In the genomic region with DNA sequence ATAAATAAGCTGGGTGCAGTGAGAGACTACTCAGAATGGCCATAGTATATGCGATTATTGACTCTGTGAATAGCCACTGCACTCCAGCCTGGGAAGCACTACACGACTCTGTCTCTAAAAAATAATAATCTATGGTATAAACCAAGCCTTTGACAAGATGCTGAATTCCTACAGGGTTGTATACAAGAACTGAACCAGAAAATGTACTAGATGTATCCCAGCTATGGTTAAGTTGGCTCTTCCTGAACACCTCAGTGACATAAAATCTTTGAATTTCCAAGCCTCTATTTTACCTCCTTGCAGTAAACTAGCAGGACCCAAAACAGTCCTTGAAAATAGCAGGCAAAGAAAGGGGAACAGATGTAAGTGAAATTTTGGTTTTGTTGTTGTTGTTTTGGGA, we compare ENCODE assay signal across 20 cellular contexts. TPM values are rescaled to one million over a fixed set of nuclear protein-coding genes. Genes with fewer than 3 reads are reported as not detected.
DNase-seq lines count a peak whose midpoint lies in the region; ATAC-seq and TF ChIP-seq lines count a peak whose summit lies in the region.
"Had no signal": no experiment of that assay in that cellular context is flagged by ENCODE, and none has a peak within 500 bp of the region (broad histone marks: within the 10 kb centered on the region; RNA-seq: fewer than 3 reads in every experiment).

No MANE protein-coding gene starts in this region.

- ATAC-seq in activated CD4-positive, alpha-beta T cell treated with anti-CD3 and anti-CD28 coated beads for 36 hours, result no peak
- no peak for ATAC-seq in CD8-positive, alpha-beta T cell
- no peak for ATAC-seq in naive thymus-derived CD8-positive, alpha-beta T cell
- ATAC-seq in GM18519 (IDR thresholded peaks at IDR 0.05; ENCODE audit: low FRiP score, unreplicated experiment) (no peak), upper lobe of right lung (no peak), GM19397 (IDR thresholded peaks at IDR 0.05; ENCODE audit: unreplicated experiment) (no peak)

- intact Hi-C loops in activated CD4-positive, alpha-beta T cell treated with anti-CD3 and anti-CD28 coated beads for 36 hours (cut with DNase I, micrococcal nuclease), result no loop called here
- intact Hi-C loops in CD8-positive, alpha-beta T cell (cut with DNase I, micrococcal nuclease), result no loop called here
- intact Hi-C loops in upper lobe of right lung (cut with DNase I), result no loop called here

- H3K4me3 Mint-ChIP-seq in activated CD4-positive, alpha-beta T cell treated with anti-CD3 and anti-CD28 coated beads for 36 hours, result no peak overlapping the region
- H3K4me3 Mint-ChIP-seq in CD8-positive, alpha-beta T cell, result no peak overlapping the region
- H3K4me3 Mint-ChIP-seq in activated naive CD8-positive, alpha-beta T cell, result no peak overlapping the region
- no peak overlapping the region for H3K4me3 Mint-ChIP-seq in naive thymus-derived CD8-positive, alpha-beta T cell
- H3K4me3 Mint-ChIP-seq: activated T-cell treated with anti-CD3 and anti-CD28 coated beads, Interleukin-2, amount 50 U/mL, for 4 hours; brain; neural crest cell had no signal

- no peak overlapping the region for H3K27ac ChIP-seq in CD8-positive, alpha-beta T cell (ENCODE audit: low read depth, low read length)
- no peak overlapping the region for H3K27ac ChIP-seq in upper lobe of right lung
- H3K27ac ChIP-seq: coronary artery, GM23248 had no signal

- peak overlapping the region; percentile 61 for H3K27ac Mint-ChIP-seq in activated CD4-positive, alpha-beta T cell treated with anti-CD3 and anti-CD28 coated beads for 36 hours
- H3K27ac Mint-ChIP-seq in CD8-positive, alpha-beta T cell, result peak overlapping the region; percentile 76
- H3K27ac Mint-ChIP-seq in activated naive CD8-positive, alpha-beta T cell, result peak overlapping the region; percentile 54
- peak overlapping the region in 9 of 10 donors; percentile 16 to 72 (median 64) for H3K27ac Mint-ChIP-seq in naive thymus-derived CD8-positive, alpha-beta T cell

- CTCF ChIA-PET in activated CD4-positive, alpha-beta T cell treated with anti-CD3 and anti-CD28 coated beads for 36 hours (lab: Charles Lee), result interaction anchor here (0.6 to 1.4 kb wide), 5 partner anchors 10 to 60 kb away, joined by 3 to 7 read pairs (median 5); no protein-coding TSS in a partner anchor
- CTCF ChIA-PET in CD8-positive, alpha-beta T cell (lab: Charles Lee), result interaction anchor here (1.2 to 1.4 kb wide), 2 partner anchors 18 to 71 kb away, joined by 4 read pairs; no protein-coding TSS in a partner anchor

- POLR2A ChIA-PET in activated CD4-positive, alpha-beta T cell treated with anti-CD3 and anti-CD28 coated beads for 36 hours (lab: Charles Lee), result interaction anchor here (0.9 kb wide), 1 partner anchor 52 kb away, joined by 3 read pairs; no protein-coding TSS in a partner anchor
- POLR2A ChIA-PET in CD8-positive, alpha-beta T cell (lab: Charles Lee), result interaction anchor here (0.6 kb wide), 1 partner anchor 88 kb away, joined by 3 read pairs; no protein-coding TSS in a partner anchor
- POLR2A ChIA-PET in naive thymus-derived CD8-positive, alpha-beta T cell (lab: Charles Lee), result interaction anchor here (1.2 to 3.3 kb wide), 3 partner anchors 17 to 33 kb away, joined by 4 to 11 read pairs (median 5); a partner anchor contains a TSS

- no peaks in the 10 kb centered on the region for H3K27me3 ChIP-seq in CD8-positive, alpha-beta T cell (ENCODE audit: insufficient read depth, low read length)
- no peaks in the 10 kb centered on the region for H3K27me3 ChIP-seq in upper lobe of right lung
- H3K27me3 ChIP-seq: stomach had no signal

- peaks cover 37% of the 10 kb centered on the region for H3K4me1 Mint-ChIP-seq in activated CD4-positive, alpha-beta T cell treated with anti-CD3 and anti-CD28 coated beads for 36 hours
- H3K4me1 Mint-ChIP-seq in CD8-positive, alpha-beta T cell (ENCODE audit: low read depth), result peaks cover 29% of the 10 kb centered on the region
- peaks cover 27% of the 10 kb centered on the region for H3K4me1 Mint-ChIP-seq in activated naive CD8-positive, alpha-beta T cell (ENCODE audit: low read depth)
- H3K4me1 Mint-ChIP-seq in naive thymus-derived CD8-positive, alpha-beta T cell, result peaks cover 15 to 57% (median 37%) of the 10 kb centered on the region in 4 donors
- H3K4me1 Mint-ChIP-seq: neural crest cell had no signal

- peaks cover 28% of the 10 kb centered on the region for H3K36me3 ChIP-seq in CD8-positive, alpha-beta T cell (ENCODE audit: insufficient read depth, low read length)
- peaks cover 47% of the 10 kb centered on the region for H3K36me3 ChIP-seq in upper lobe of right lung

- H3K4me3 ChIP-seq in CD8-positive, alpha-beta T cell (ENCODE audit: low read depth, low read length), result no peak overlapping the region
- no peak overlapping the region for H3K4me3 ChIP-seq in upper lobe of right lung
- H3K4me3 ChIP-seq: coronary artery, GM23248, stomach had no signal

- H3K9me3 ChIP-seq in CD8-positive, alpha-beta T cell (ENCODE audit: low read length), result no peaks in the 10 kb centered on the region
- no peaks in the 10 kb centered on the region for H3K9me3 ChIP-seq in upper lobe of right lung
- H3K9me3 ChIP-seq: stomach had no signal

- H3K9me3 Mint-ChIP-seq in activated CD4-positive, alpha-beta T cell treated with anti-CD3 and anti-CD28 coated beads for 36 hours (ENCODE audit: low read depth), result peaks cover 2% of the 10 kb centered on the region
- H3K9me3 Mint-ChIP-seq in CD8-positive, alpha-beta T cell, result no peaks in the 10 kb centered on the region
- no peaks in the 10 kb centered on the region for H3K9me3 Mint-ChIP-seq in activated naive CD8-positive, alpha-beta T cell (ENCODE audit: low read depth)
- no peaks in the 10 kb centered on the region for H3K9me3 Mint-ChIP-seq in naive thymus-derived CD8-positive, alpha-beta T cell
- H3K9me3 Mint-ChIP-seq: activated T-cell treated with anti-CD3 and anti-CD28 coated beads, Interleukin-2, amount 50 U/mL, for 4 hours had no signal

- TF ChIP-seq CTCF in CD8-positive, alpha-beta T cell (IDR thresholded peaks at IDR 0.05), result no peak
- TF ChIP-seq CTCF in upper lobe of right lung (IDR thresholded peaks at IDR 0.05), result no peak

- H3K4me1 ChIP-seq in CD8-positive, alpha-beta T cell (ENCODE audit: insufficient read depth, low read length), result no peaks in the 10 kb centered on the region
- no peaks in the 10 kb centered on the region for H3K4me1 ChIP-seq in upper lobe of right lung

- no peaks in the 10 kb centered on the region for H3K27me3 Mint-ChIP-seq in activated CD4-positive, alpha-beta T cell treated with anti-CD3 and anti-CD28 coated beads for 36 hours
- H3K27me3 Mint-ChIP-seq in CD8-positive, alpha-beta T cell (ENCODE audit: low read depth), result no peaks in the 10 kb centered on the region
- no peaks in the 10 kb centered on the region for H3K27me3 Mint-ChIP-seq in activated naive CD8-positive, alpha-beta T cell
- H3K27me3 Mint-ChIP-seq in naive thymus-derived CD8-positive, alpha-beta T cell, result no peaks in the 10 kb centered on the region

- H3K36me3 Mint-ChIP-seq in activated CD4-positive, alpha-beta T cell treated with anti-CD3 and anti-CD28 coated beads for 36 hours (ENCODE audit: low read depth), result peaks cover 50% of the 10 kb centered on the region
- H3K36me3 Mint-ChIP-seq in CD8-positive, alpha-beta T cell, result peaks cover 56% of the 10 kb centered on the region
- peaks cover 5% of the 10 kb centered on the region for H3K36me3 Mint-ChIP-seq in activated naive CD8-positive, alpha-beta T cell
- H3K36me3 Mint-ChIP-seq in naive thymus-derived CD8-positive, alpha-beta T cell, result peaks cover 8 to 60% (median 9%) of the 10 kb centered on the region in 3 donors

- DNase-seq in activated CD4-positive, alpha-beta T cell treated with anti-CD3 and anti-CD28 coated beads for 36 hours, result no peak
- no peak for DNase-seq in activated CD4-positive, alpha-beta T cell treated with anti-CD3 and anti-CD28 coated beads, Interleukin-2, amount 50 U/mL, for 1 hour
- DNase-seq in CD8-positive, alpha-beta T cell, result no peak
- no peak for DNase-seq in naive thymus-derived CD8-positive, alpha-beta T cell
- no peak for DNase-seq in upper lobe of right lung
- DNase-seq: activated CD4-positive, alpha-beta T cell treated with anti-CD3 and anti-CD28 coated beads for 48 hours; activated T-cell treated with anti-CD3 and anti-CD28 coated beads, Interleukin-2, amount 50 U/mL, for 4 hours; glutamatergic neuron; GM23248; NCI-H1417; NCI-H69; stimulated activated CD4-positive, alpha-beta T cell treated with anti-CD3 and anti-CD28 coated beads, Interleukin-4, amount 100 ng/mL, for 1 hour; stomach; trophoblast cell had no signal

RNA-seq across cellular contexts. Expression of a gene that starts 32.5 kb away (rescaled TPM):
- total RNA-seq in activated CD4-positive, alpha-beta T cell treated with anti-CD3 and anti-CD28 coated beads for 36 hours, result 100 to 1,000 TPM; 279 to 314 TPM
- total RNA-seq in CD8-positive, alpha-beta T cell, result 100 to 1,000 TPM; 257 to 278 TPM
- 100 to 1,000 TPM; 230 to 235 TPM for total RNA-seq in naive thymus-derived CD8-positive, alpha-beta T cell
- polyA plus RNA-seq in naive thymus-derived CD8-positive, alpha-beta T cell, result 100 to 1,000 TPM; 287 to 748 (median 546) TPM
- 244 TPM for total RNA-seq in upper lobe of right lung
